7 cellular contexts compared by ENCODE assay signal in the genomic region with DNA sequence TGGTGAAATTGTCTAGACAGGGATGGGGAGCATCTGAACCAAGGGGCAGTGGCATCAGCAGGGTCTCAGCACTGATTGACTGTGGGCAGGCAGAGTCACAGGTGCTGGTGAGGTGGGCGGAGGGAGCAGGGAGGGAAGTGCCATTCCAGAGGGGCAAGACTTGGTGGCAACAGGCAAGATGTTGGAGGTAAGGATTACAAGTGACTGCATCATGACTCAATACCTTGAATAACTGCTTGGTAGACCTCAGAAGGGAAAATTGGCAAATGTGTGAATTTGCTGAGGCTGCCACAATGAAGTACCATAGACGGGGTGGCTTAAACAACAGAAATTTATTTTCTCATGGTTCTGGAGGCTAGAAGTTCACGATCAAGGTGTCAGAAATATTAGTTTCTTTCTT.
"Had no signal": no experiment of that assay in that cellular context is flagged by ENCODE, and none has a peak within 500 bp of the region (broad histone marks: within the 10 kb centered on the region; RNA-seq: fewer than 3 reads in every experiment).

No MANE protein-coding gene starts in this region.

- H3K27ac ChIP-seq: HL-60 had no signal

- H3K4me3 ChIP-seq: GM23338 had no signal

- H2AFZ ChIP-seq: GM23338 had no signal

- H3K4me2 ChIP-seq: GM23338 had no signal

- ATAC-seq: GM23338, HepG2 had no signal

- FAIRE-seq: H1, H54, HepG2 had no signal

- DNase-seq: H9, HCEC 1CT had no signal
